ENCODE assay signal across 7 cellular contexts in the genomic region with DNA sequence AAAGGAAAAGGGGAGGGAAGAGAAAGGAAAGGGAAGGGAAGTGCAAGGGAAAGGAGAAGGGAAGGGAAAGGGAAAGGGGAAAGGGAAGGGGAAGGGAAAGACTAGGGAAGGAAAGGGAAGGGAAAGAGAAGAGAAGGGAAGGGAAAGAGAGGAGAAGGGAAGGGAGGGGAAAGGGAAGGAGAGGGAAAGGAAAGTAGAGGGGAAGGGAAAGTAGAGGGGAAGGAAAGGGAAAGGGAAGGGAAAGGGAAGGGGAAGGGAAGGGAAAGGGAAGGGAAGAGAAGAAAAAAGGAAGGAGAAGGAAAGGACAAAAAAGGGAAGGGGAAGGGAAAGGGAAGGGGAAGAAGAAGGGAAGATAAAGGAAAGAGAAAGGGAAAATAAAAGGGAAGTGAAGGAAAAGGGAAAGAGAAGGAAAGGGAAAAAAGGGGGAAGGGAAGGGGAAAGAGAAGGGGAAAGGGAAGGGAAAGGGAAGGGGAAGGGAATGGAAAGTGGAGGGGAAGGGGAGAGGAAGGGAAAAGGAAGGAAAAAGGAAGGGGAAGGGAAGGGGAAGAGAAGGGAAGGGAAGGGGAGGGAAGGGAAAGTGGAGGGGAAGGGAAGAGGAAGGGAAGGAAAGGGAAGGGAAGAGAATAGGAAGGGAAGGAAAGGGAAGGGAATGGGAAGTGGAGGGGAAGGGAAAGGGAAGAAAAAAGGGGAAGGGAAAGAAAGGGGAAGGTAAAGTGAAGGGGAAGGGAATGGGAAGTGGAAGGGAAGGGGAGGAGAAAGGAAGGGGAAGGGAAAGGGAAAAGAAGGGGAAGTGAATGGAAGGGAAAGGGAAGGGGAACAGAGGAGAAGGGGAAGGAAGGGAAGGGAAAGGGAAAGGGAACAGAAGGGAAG.
"Had no signal": no experiment of that assay in that cellular context is flagged by ENCODE, and none has a peak within 500 bp of the region (broad histone marks: within the 10 kb centered on the region; RNA-seq: fewer than 3 reads in every experiment).

No MANE protein-coding gene starts in this region.

- H2AFZ ChIP-seq: GM23338 had no signal

- H3K27ac Mint-ChIP-seq: GM23338, IgD-negative memory B cell had no signal

- H3K4me1 Mint-ChIP-seq: IgD-negative memory B cell had no signal

- DNase-seq: H7, KG1 had no signal

- H3K36me3 Mint-ChIP-seq: IgD-negative memory B cell had no signal

- H3K4me3 ChIP-seq: GM23338, HAP-1 had no signal

- ATAC-seq: GM23338, HCT116 had no signal

- H3K9me3 ChIP-seq: HAP-1 had no signal

- H3K4me3 Mint-ChIP-seq: GM23338, IgD-negative memory B cell had no signal

- H3K9me3 Mint-ChIP-seq: GM23338, IgD-negative memory B cell had no signal

- H3K4me2 ChIP-seq: GM23338 had no signal

- H3K36me3 ChIP-seq: HAP-1 had no signal

- H3K4me1 ChIP-seq: HAP-1 had no signal

- FAIRE-seq: HTR-8/SVneo had no signal
